In genomic region chr7:148914208-148914777, GRCh38 we compare ENCODE assay signal across 8 cellular contexts. TPM values are rescaled to one million over a fixed set of nuclear protein-coding genes. Genes with fewer than 3 reads are reported as not detected.
DNase-seq lines count a peak whose midpoint lies in the region; ATAC-seq and FAIRE-seq lines count a peak whose summit lies in the region.

No MANE protein-coding gene starts in this region.

- H3K23ac ChIP-seq in mesenchymal stem cell (ENCODE audit: low read length in 2 of 2), result no peak overlapping the region

- peak overlapping the region; percentile 31 to 32 for H3K4me3 ChIP-seq in CD4-positive, alpha-beta memory T cell (ENCODE audit: low read length in 2 of 2)
- H3K4me3 ChIP-seq in mesenchymal stem cell (ENCODE audit: insufficient read depth in 1 of 2, low read depth in 1 of 2, low read length in 2 of 2), result no peak overlapping the region

- H3K36me3 ChIP-seq in CD4-positive, alpha-beta memory T cell (ENCODE audit: insufficient read depth, low read length), result no peaks in the 10 kb centered on the region
- H3K36me3 ChIP-seq in mesenchymal stem cell (ENCODE audit: control insufficient read depth in 1 of 2, insufficient read depth in 2 of 2, low read depth in 1 of 2, low read length in 2 of 2), result no peaks in the 10 kb centered on the region

- no peak for FAIRE-seq in HTR-8/SVneo (lab: Jason Lieb, UNC)

- peak overlapping the region; percentile 11 for H3K4me2 ChIP-seq in mesenchymal stem cell (ENCODE audit: low read length, poor library complexity, severe bottlenecking)

- WGBS in mesenchymal stem cell, result 62% methylated on average over 8 of the region's 10 CpGs

- no peaks in the 10 kb centered on the region for H3K9me3 ChIP-seq in CD4-positive, alpha-beta memory T cell (ENCODE audit: control insufficient read depth in 1 of 2, low read length in 2 of 2)
- no peaks in the 10 kb centered on the region for H3K9me3 ChIP-seq in mesenchymal stem cell (ENCODE audit: control insufficient read depth, low read length)

- no peak overlapping the region for H2AK5ac ChIP-seq in mesenchymal stem cell (ENCODE audit: low read length, severe bottlenecking)

- no peak overlapping the region for H4K8ac ChIP-seq in mesenchymal stem cell (ENCODE audit: low read length)

- peaks cover 0 to 1% (median 0%) of the 10 kb centered on the region in 8 donors for H3K9me3 Mint-ChIP-seq in CD4-positive, alpha-beta memory T cell

- no peak overlapping the region for H4K91ac ChIP-seq in mesenchymal stem cell (ENCODE audit: low read length)

- no peak overlapping the region for H2BK15ac ChIP-seq in mesenchymal stem cell (ENCODE audit: low read depth, poor library complexity, severe bottlenecking)

- H3K4me1 Mint-ChIP-seq in CD4-positive, alpha-beta memory T cell, result peaks cover 37 to 60% (median 48%) of the 10 kb centered on the region in 4 donors

- H2BK12ac ChIP-seq in mesenchymal stem cell (ENCODE audit: low read length in 2 of 2), result no peak overlapping the region

- H3K27ac Mint-ChIP-seq in CD4-positive, alpha-beta memory T cell, result peak overlapping the region; percentile 63 to 96 (median 90)

- no peak overlapping the region for H3K18ac ChIP-seq in mesenchymal stem cell (ENCODE audit: low read depth in 1 of 2, low read length in 2 of 2)

- H2AFZ ChIP-seq in mesenchymal stem cell (ENCODE audit: low read depth, low read length), result no peak overlapping the region

- CTCF ChIA-PET in CD4-positive, alpha-beta memory T cell (lab: Charles Lee; ENCODE audit: partially characterized antibody), result interaction anchor here (0.7 to 2.5 kb wide), 7 partner anchors 9 to 340 kb away, joined by 3 to 7 read pairs (median 4); no protein-coding TSS in a partner anchor

- no peaks in the 10 kb centered on the region for H3K27me3 ChIP-seq in CD4-positive, alpha-beta memory T cell (ENCODE audit: insufficient read depth, low read length)
- H3K27me3 ChIP-seq in mesenchymal stem cell (ENCODE audit: control insufficient read depth in 1 of 2, insufficient read depth in 1 of 2, low read length in 2 of 2), result peaks cover 13 to 23% of the 10 kb centered on the region in 2 experiments

- peak overlapping the region; percentile 56 for H3K27ac ChIP-seq in CD4-positive, alpha-beta memory T cell (ENCODE audit: low read depth, low read length)
- no peak overlapping the region for H3K27ac ChIP-seq in mesenchymal stem cell (ENCODE audit: low read length, poor library complexity, severe bottlenecking)

- peak; percentile 49 for ATAC-seq in GM21515 (IDR thresholded peaks at IDR 0.05; ENCODE audit: unreplicated experiment)

- no peaks in the 10 kb centered on the region for H3K27me3 Mint-ChIP-seq in CD4-positive, alpha-beta memory T cell

- H2BK5ac ChIP-seq in mesenchymal stem cell (ENCODE audit: low read depth, low read length, poor library complexity, severe bottlenecking), result no peak overlapping the region

- H3K4ac ChIP-seq in mesenchymal stem cell (ENCODE audit: low read depth in 1 of 2, low read length in 2 of 2), result no peak overlapping the region

- H3K36me3 Mint-ChIP-seq in CD4-positive, alpha-beta memory T cell, result no peaks in the 10 kb centered on the region

- DNase-seq in CD4-positive, alpha-beta memory T cell, result peak in 2 of 5 donors; percentile 12 to 58
- DNase-seq in HTR-8/SVneo (ENCODE audit: insufficient read length, low spot score), result peak; percentile 64
- DNase-seq in activated T-cell treated with anti-CD3 and anti-CD28 coated beads, Interleukin-2, amount 50 U/mL, for 1 hour, result peak; percentile 34
- peak; percentile 58 for DNase-seq in mesenchymal stem cell
- no peak for DNase-seq in effector CD8-positive, alpha-beta T cell (lab: John Stamatoyannopoulos, UW)
- DNase-seq in NCI-H146 (lab: John Stamatoyannopoulos, UW), result no peak
- DNase-seq in D341Med (ENCODE audit: low spot score), result no peak

- H3K14ac ChIP-seq in mesenchymal stem cell (ENCODE audit: low read length in 2 of 2), result peak overlapping the region in 1 of 2 experiments; percentile 8

- no peaks in the 10 kb centered on the region for H3K79me1 ChIP-seq in mesenchymal stem cell (replicated peaks; ENCODE audit: low read length, poor library complexity, severe bottlenecking)

- H3K4me1 ChIP-seq in CD4-positive, alpha-beta memory T cell (ENCODE audit: insufficient read depth, low read length), result peaks cover 52% of the 10 kb centered on the region
- peaks cover 8% of the 10 kb centered on the region for H3K4me1 ChIP-seq in mesenchymal stem cell (ENCODE audit: control insufficient read depth, insufficient read depth, low read depth, low read length)

- no peak overlapping the region for H3K9ac ChIP-seq in mesenchymal stem cell (ENCODE audit: low read length)

- POLR2A ChIA-PET in CD4-positive, alpha-beta memory T cell (lab: Charles Lee; ENCODE audit: partially characterized antibody), result interaction anchor here (0.8 to 3.5 kb wide), 8 partner anchors 9 to 68 kb away, joined by 3 to 39 read pairs (median 6); partner anchors contain the start of gene EZH2

- no peak overlapping the region for H2BK120ac ChIP-seq in mesenchymal stem cell (ENCODE audit: low read depth, low read length)

- H3K4me3 Mint-ChIP-seq in CD4-positive, alpha-beta memory T cell, result peak overlapping the region in 7 of 8 donors; percentile 37 to 85 (median 81)

- intact Hi-C loops in CD4-positive, alpha-beta memory T cell (cut with micrococcal nuclease), result no loop called here

RNA-seq across cellular contexts. Expression of gene EZH2, which starts 30.2 kb away (rescaled TPM):
- 10 to 100 TPM; 10.6 to 11.3 TPM for total RNA-seq in CD4-positive, alpha-beta memory T cell
- polyA plus RNA-seq in CD4-positive, alpha-beta memory T cell, result 1 to 10 TPM; 4.3 to 4.5 TPM
- polyA plus RNA-seq in mesenchymal stem cell (2013, experiment 1 of 2), result 5.9 TPM
- polyA plus RNA-seq in mesenchymal stem cell (2013, experiment 2 of 2), result 5.6 TPM

Comparison
In these comparisons a context has a peak if more than half of its experiments do, and no peak if none do; other contexts are left out.
1. DNase-seq: peak in HTR-8/SVneo (single experiment), activated T-cell treated with anti-CD3 and anti-CD28 coated beads, Interleukin-2, amount 50 U/mL, for 1 hour (single experiment) and mesenchymal stem cell (single experiment); none in effector CD8-positive, alpha-beta T cell (single experiment), NCI-H146 (single experiment) and D341Med (single experiment).
2. H3K4me3 ChIP-seq: peak in CD4-positive, alpha-beta memory T cell (2 of 2); none in mesenchymal stem cell (0 of 2).